1 cellular context compared by ENCODE assay signal in the genomic region with DNA sequence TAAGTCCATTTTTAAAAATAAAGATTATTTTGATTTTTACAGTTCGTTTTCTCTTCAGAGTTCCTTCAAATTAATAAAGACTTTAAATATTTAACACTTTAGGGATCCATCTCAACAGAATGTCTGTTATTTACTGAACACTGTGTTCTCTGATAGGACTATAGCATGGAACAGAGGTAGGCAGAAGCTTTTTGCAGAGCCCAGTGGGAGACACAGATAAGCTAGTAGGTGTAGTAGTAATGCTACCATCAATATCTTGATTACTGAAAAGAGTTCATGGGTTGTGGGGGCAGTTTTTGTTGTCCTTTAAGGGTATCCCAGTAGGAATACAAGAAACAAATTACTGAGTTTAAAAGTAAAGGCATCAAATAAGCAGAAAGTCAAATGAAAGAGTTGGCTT.
A peak's percentile ranks its signal among the peaks of the same experiment; 100 is the strongest.
TF ChIP-seq lines count a peak whose summit lies in the region.

No MANE protein-coding gene starts in this region.

TF ChIP-seq in K562, 482 proteins besides CTCF, POLR2A, EP300 and RAD21 (continued from another document):
- TF ChIP-seq TEAD4 (IDR thresholded peaks at IDR 0.05; ENCODE audit: low read length), result peak; percentile 73; the same call in 1 of the 2 replicates
- no peak for TF ChIP-seq TEAD4 (CRISPR knock-in tag; IDR thresholded peaks at IDR 0.05; ENCODE audit: borderline replicate concordance)
- TF ChIP-seq NFIC (IDR thresholded peaks at IDR 0.05), result 0 out of 2 replicates have a peak, but pooled peaks have one; percentile 21
- TF ChIP-seq TCF3 (CRISPR knock-in tag; IDR thresholded peaks at IDR 0.05), result peak; percentile 70
- no peak for TF ChIP-seq SMAD3 (CRISPR knock-in tag; conservative IDR thresholded peaks at IDR 0.05)
